In genomic region chr20:20134941-20135572, GRCh38 we compare ENCODE assay signal across 22 cellular contexts.
"Had no signal": no experiment of that assay in that cellular context is flagged by ENCODE, and none has a peak within 500 bp of the region (broad histone marks: within the 10 kb centered on the region; RNA-seq: fewer than 3 reads in every experiment).

No MANE protein-coding gene starts in this region.

- H3K4me3 Mint-ChIP-seq: naive thymus-derived CD4-positive, alpha-beta T cell; neural crest cell had no signal

- H3K4me3 ChIP-seq: colonic mucosa, esophagus muscularis mucosa, hepatocyte, lung, stomach, thoracic aorta, transverse colon had no signal

- H3K27me3 ChIP-seq: colonic mucosa, esophagus muscularis mucosa, foreskin keratinocyte, hepatocyte, stomach, transverse colon had no signal

- DNase-seq: colonic mucosa; effector CD4-positive, alpha-beta T cell; foreskin keratinocyte; head of caudate nucleus; left colon; left ventricle myocardium superior; mesenchymal stem cell; naive thymus-derived CD4-positive, alpha-beta T cell; posterior cingulate gyrus; right cardiac atrium; small intestine; stimulated activated CD4-positive, alpha-beta T cell treated with anti-CD3 and anti-CD28 coated beads, Interleukin-12 subunit alpha, Interleukin-12 subunit beta, amount 100 ng/mL, for 4 hours; stimulated activated naive CD4-positive, alpha-beta T cell; stomach; substantia nigra; transverse colon had no signal

- H3K9me3 ChIP-seq: colonic mucosa, thoracic aorta had no signal

- H3K4me1 Mint-ChIP-seq: neural crest cell had no signal

- H3K4me1 ChIP-seq: colonic mucosa, foreskin keratinocyte, stomach, transverse colon had no signal

- H3K27ac ChIP-seq: colonic mucosa, epithelial cell of prostate, esophagus muscularis mucosa, foreskin keratinocyte, hepatocyte, stomach, thoracic aorta, transverse colon had no signal

- H3K27ac Mint-ChIP-seq: naive thymus-derived CD4-positive, alpha-beta T cell had no signal

- H3K36me3 ChIP-seq: colonic mucosa, esophagus muscularis mucosa, stomach, thoracic aorta, transverse colon had no signal

- ATAC-seq: foreskin keratinocyte; left colon; left ventricle myocardium superior; naive thymus-derived CD4-positive, alpha-beta T cell; right cardiac atrium had no signal
